In genomic region chr6:157274116-157274470, GRCh38 we compare ENCODE assay signal across 8 cellular contexts. TPM values are rescaled to one million over a fixed set of nuclear protein-coding genes. Genes with fewer than 3 reads are reported as not detected.
DNase-seq lines count a peak whose midpoint lies in the region; ATAC-seq, FAIRE-seq and TF ChIP-seq lines count a peak whose summit lies in the region.

No MANE protein-coding gene starts in this region.

- H2AFZ ChIP-seq in HCT116 (ENCODE audit: low read depth, low read length, poor library complexity, severe bottlenecking), result peak overlapping the region; percentile 98

- peak overlapping the region; percentile 73 for H3K4me3 Mint-ChIP-seq in mesothelial cell of epicardium

- H3K4me1 ChIP-seq in A549, result no peaks in the 10 kb centered on the region
- peaks cover 10 to 26% of the 10 kb centered on the region in 2 experiments; a peak in 3 of 4 replicates for H3K4me1 ChIP-seq in HCT116 (ENCODE audit: control insufficient read depth in 1 of 2, insufficient read depth in 2 of 2, low read length in 2 of 2)
- peaks cover 13% of the 10 kb centered on the region for H3K4me1 ChIP-seq in body of pancreas

- no peaks in the 10 kb centered on the region for H3K27me3 Mint-ChIP-seq in mesothelial cell of epicardium (ENCODE audit: low read depth)

- no peak for DNase-seq in A549 (ENCODE audit: low read depth in 1 of 2, low spot score in 1 of 2)
- no peak for DNase-seq in HCT116 (ENCODE audit: low read depth, low spot score)
- no peak for DNase-seq in body of pancreas
- DNase-seq in mesothelial cell of epicardium (ENCODE audit: low spot score in 2 of 2, unreplicated experiment in 2 of 2), result no peak
- DNase-seq in HuH-7.5 (ENCODE audit: low spot score), result no peak
- no peak for DNase-seq in NCI-H510A (lab: John Stamatoyannopoulos, UW)

- TF ChIP-seq POLR2A in A549 (IDR thresholded peaks at IDR 0.05; ENCODE audit: low read length), result no peak
- no peak for TF ChIP-seq POLR2A in HCT116 (IDR thresholded peaks at IDR 0.05; ENCODE audit: borderline replicate concordance, extremely low read depth, insufficient read depth, insufficient read length)
- TF ChIP-seq POLR2A in body of pancreas (IDR thresholded peaks at IDR 0.05), result no peak

- H3K27me3 ChIP-seq in HCT116 (ENCODE audit: insufficient read depth, low read length), result no peaks in the 10 kb centered on the region
- no peaks in the 10 kb centered on the region for H3K27me3 ChIP-seq in body of pancreas

- no peaks in the 10 kb centered on the region for H3K36me3 ChIP-seq in HCT116 (ENCODE audit: control insufficient read depth in 1 of 2, insufficient read depth in 2 of 2, low read length in 2 of 2)
- H3K36me3 ChIP-seq in body of pancreas (replicated peaks in 1 of 2; ENCODE audit: insufficient read depth in 1 of 2, low read depth in 2 of 2), result no peaks in the 10 kb centered on the region

- TF ChIP-seq RAD21 in A549 (conservative IDR thresholded peaks at IDR 0.05 in 1 of 2, IDR thresholded peaks at IDR 0.05 in 1 of 2) (no peak), HCT116 (IDR thresholded peaks at IDR 0.05; ENCODE audit: low read depth) (no peak)

- H4K20me1 ChIP-seq in HCT116 (ENCODE audit: insufficient read depth), result no peaks in the 10 kb centered on the region

- BruUV-seq in HCT116 (replicated peaks; lab: Mats Ljungman, UMichigan), result no TSS peak

- H3K79me2 ChIP-seq in HCT116 (ENCODE audit: insufficient read depth, low read length), result no peaks in the 10 kb centered on the region

- H3K4me1 Mint-ChIP-seq in mesothelial cell of epicardium, result peaks cover 16% of the 10 kb centered on the region

- ATAC-seq in A549 (no peak; a peak in 1 of 6 replicates), HCT116 (no peak), body of pancreas (no peak), HG02938 (IDR thresholded peaks at IDR 0.05; ENCODE audit: unreplicated experiment) (no peak), GM19397 (IDR thresholded peaks at IDR 0.05; ENCODE audit: unreplicated experiment) (no peak)

- TF ChIP-seq EP300 in A549 (IDR thresholded peaks at IDR 0.05), result no peak

- no peaks in the 10 kb centered on the region for H3K9me2 ChIP-seq in HCT116 (ENCODE audit: insufficient read depth)

- H3K4me3 ChIP-seq in A549, result peak overlapping the region; percentile 57
- H3K4me3 ChIP-seq in HCT116 (replicated peaks in 1 of 2; ENCODE audit: low read depth in 1 of 2, low read length in 2 of 2), result peak overlapping the region; percentile 52 to 67
- peak overlapping the region; percentile 7 to 48 for H3K4me3 ChIP-seq in body of pancreas

- no peak for FAIRE-seq in A549 (lab: Jason Lieb, UNC)

- H3K9me3 Mint-ChIP-seq in mesothelial cell of epicardium, result peaks cover 8% of the 10 kb centered on the region

- no peak for TF ChIP-seq CTCF in A549 (IDR thresholded peaks at IDR 0.05)
- TF ChIP-seq CTCF in HCT116 (IDR thresholded peaks at IDR 0.05 in 2 of 3, conservative IDR thresholded peaks at IDR 0.05 in 1 of 3; ENCODE audit: borderline replicate concordance in 1 of 3, insufficient read depth in 1 of 3, low read depth in 2 of 3, low read length in 2 of 3), result no peak
- no peak for TF ChIP-seq CTCF in body of pancreas (IDR thresholded peaks at IDR 0.05)
- no peak for TF ChIP-seq CTCF in mesothelial cell of epicardium (IDR thresholded peaks at IDR 0.05; ENCODE audit: unreplicated experiment)

- H3K4me2 ChIP-seq in A549 (peak overlapping the region; percentile 99), HCT116 (ENCODE audit: low read length) (peak overlapping the region; percentile 98)

- H3K9ac ChIP-seq in HCT116 (ENCODE audit: low read length), result peak overlapping the region; percentile 69

- H3K36me3 Mint-ChIP-seq in mesothelial cell of epicardium, result no peaks in the 10 kb centered on the region

- CTCF ChIA-PET in A549 (lab: Yijun Ruan, JAX) (interaction anchor here (0.8 to 2.6 kb wide), 12 partner anchors 10 to 96 kb away, joined by 3 to 18 read pairs (median 6); no protein-coding TSS in a partner anchor), HCT116 (lab: Charles Lee) (interaction anchor here (1.0 kb wide), 1 partner anchor 240 kb away, joined by 4 read pairs; no protein-coding TSS in a partner anchor)

- H3K27ac ChIP-seq in A549, result peak overlapping the region; percentile 65 to 91
- H3K27ac ChIP-seq in HCT116 (ENCODE audit: low read depth, low read length), result peak overlapping the region; percentile 51; the same call in 1 of the 2 replicates
- peak overlapping the region in 2 of 4 donors; percentile 56 to 78 for H3K27ac ChIP-seq in body of pancreas

- no peaks in the 10 kb centered on the region for H3K9me3 ChIP-seq in A549
- H3K9me3 ChIP-seq in HCT116 (ENCODE audit: control insufficient read depth in 1 of 2, insufficient read depth in 1 of 2, low read depth in 1 of 2, low read length in 2 of 2), result no peaks in the 10 kb centered on the region; a peak in 1 of 4 replicates
- H3K9me3 ChIP-seq in body of pancreas, result no peaks in the 10 kb centered on the region

- POLR2A ChIA-PET in A549 (lab: Yijun Ruan, JAX), result no interaction called here
- POLR2A ChIA-PET in HCT116 (lab: Charles Lee), result interaction anchor here (1.0 kb wide), 1 partner anchor 14 kb away, joined by 3 read pairs; no protein-coding TSS in a partner anchor

- intact Hi-C loops in HCT116 (cut with micrococcal nuclease), result loop anchor here (1.0 to 10.0 kb wide), 3 partner anchors 47 to 709 kb away; no protein-coding TSS in a partner anchor
- intact Hi-C loops in body of pancreas (cut with DNase I), result loop anchor here (10.0 kb wide), 1 partner anchor 89 kb away; no protein-coding TSS in a partner anchor

- H3K27ac Mint-ChIP-seq in mesothelial cell of epicardium, result peak overlapping the region; percentile 96

- 1% methylated on average over 10 of the region's 18 CpGs for WGBS in A549 (ENCODE audit: missing lambda C conversion rate)
- WGBS in body of pancreas, 2 donors, result 13 to 49% methylated on average over 3 to 18 of the region's 18 CpGs

- RAD21 ChIA-PET in HCT116 (lab: Charles Lee; ENCODE audit: low non-redundant PET in 1 of 2, low total read pairs in 2 of 2, uncharacterized antibody in 2 of 2, unreplicated experiment in 2 of 2), result no interaction called here

TF ChIP-seq in A549, 52 proteins besides CTCF, POLR2A, EP300 and RAD21 (continues in another document):
- TF ChIP-seq, protein P1, sequence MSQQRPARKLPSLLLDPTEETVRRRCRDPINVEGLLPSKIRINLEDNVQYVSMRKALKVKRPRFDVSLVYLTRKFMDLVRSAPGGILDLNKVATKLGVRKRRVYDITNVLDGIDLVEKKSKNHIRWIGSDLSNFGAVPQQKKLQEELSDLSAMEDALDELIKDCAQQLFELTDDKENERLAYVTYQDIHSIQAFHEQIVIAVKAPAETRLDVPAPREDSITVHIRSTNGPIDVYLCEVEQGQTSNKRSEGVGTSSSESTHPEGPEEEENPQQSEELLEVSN (IDR thresholded peaks at IDR 0.05; ENCODE audit: borderline replicate concordance, low read depth), result no peak
- TF ChIP-seq, protein P2, sequence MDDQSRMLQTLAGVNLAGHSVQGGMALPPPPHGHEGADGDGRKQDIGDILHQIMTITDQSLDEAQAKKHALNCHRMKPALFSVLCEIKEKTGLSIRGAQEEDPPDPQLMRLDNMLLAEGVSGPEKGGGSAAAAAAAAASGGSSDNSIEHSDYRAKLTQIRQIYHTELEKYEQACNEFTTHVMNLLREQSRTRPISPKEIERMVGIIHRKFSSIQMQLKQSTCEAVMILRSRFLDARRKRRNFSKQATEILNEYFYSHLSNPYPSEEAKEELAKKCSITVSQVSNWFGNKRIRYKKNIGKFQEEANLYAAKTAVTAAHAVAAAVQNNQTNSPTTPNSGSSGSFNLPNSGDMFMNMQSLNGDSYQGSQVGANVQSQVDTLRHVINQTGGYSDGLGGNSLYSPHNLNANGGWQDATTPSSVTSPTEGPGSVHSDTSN (IDR thresholded peaks at IDR 0.05), result no peak
- TF ChIP-seq CBX2 (IDR thresholded peaks at IDR 0.05; ENCODE audit: borderline replicate concordance, low read depth), result no peak

TF ChIP-seq in HCT116, 20 proteins besides CTCF, POLR2A, EP300 and RAD21 (continues in another document):
- TF ChIP-seq, protein P3, sequence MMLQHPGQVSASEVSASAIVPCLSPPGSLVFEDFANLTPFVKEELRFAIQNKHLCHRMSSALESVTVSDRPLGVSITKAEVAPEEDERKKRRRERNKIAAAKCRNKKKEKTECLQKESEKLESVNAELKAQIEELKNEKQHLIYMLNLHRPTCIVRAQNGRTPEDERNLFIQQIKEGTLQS (IDR thresholded peaks at IDR 0.05), result no peak
- no peak for TF ChIP-seq YY1 (IDR thresholded peaks at IDR 0.05; ENCODE audit: extremely low read depth, insufficient replicate concordance, low read depth, low read length)
- no peak for TF ChIP-seq EGR1 (IDR thresholded peaks at IDR 0.05; ENCODE audit: low read depth)
- no peak for TF ChIP-seq POLR2AphosphoS5 (IDR thresholded peaks at IDR 0.05; ENCODE audit: low read depth, low read length)
- TF ChIP-seq FOSL1 (IDR thresholded peaks at IDR 0.05; ENCODE audit: low read depth), result no peak
- no peak for TF ChIP-seq ZFX (IDR thresholded peaks at IDR 0.05)
- no peak for TF ChIP-seq ZNF274 (IDR thresholded peaks at IDR 0.05; ENCODE audit: low read depth, low read length)
- TF ChIP-seq EZH2phosphoT487 (IDR thresholded peaks at IDR 0.05; ENCODE audit: borderline replicate concordance), result no peak

RNA-seq across cellular contexts. Expression of gene TMEM242, which starts 49.2 kb away (rescaled TPM):
- polyA plus RNA-seq in A549 (2011; rRNA removed), result 5.1 and 7.4 TPM in 2 replicates
- 2.7 and 3.3 TPM in 2 replicates for polyA plus RNA-seq in A549 (2012; cell fraction: cytosol; rRNA removed)
- 1.3 and 2.0 TPM in 2 replicates for polyA plus RNA-seq in A549 (2012; cell fraction: nucleus; rRNA removed)
- 5.3 to 6.3 TPM (median 5.8 TPM) in 3 replicates for polyA plus RNA-seq in A549 (2017; fragmentation: RNase III; extraction: RNeasy Plus Mini Kit Qiagen cat#74134 plus additional on column Dnase treatment)
- polyA minus RNA-seq in A549 (2011; rRNA and poly(A)+ RNA removed), result 1.1 and 2.5 TPM in 2 replicates
- 11.6 TPM for total RNA-seq in HCT116 (2021; ENCODE audit: unreplicated experiment)
- polyA plus RNA-seq in HCT116 (2012), result 4.0 and 5.2 TPM in 2 replicates
- total RNA-seq in body of pancreas, result 1 to 10 TPM; 1.6 to 6.2 TPM
- 12.3 to 13.3 TPM (median 13.0 TPM) in 3 replicates for total RNA-seq in mesothelial cell of epicardium
